25 cellular contexts compared by ENCODE assay signal in genomic region chr15:98009169-98009568, GRCh38. TPM values are rescaled to one million over a fixed set of nuclear protein-coding genes. Genes with fewer than 3 reads are reported as not detected.
A peak's percentile ranks its signal among the peaks of the same experiment; 100 is the strongest.
DNase-seq lines count a peak whose midpoint lies in the region; FAIRE-seq and TF ChIP-seq lines count a peak whose summit lies in the region.
"Had no signal": no experiment of that assay in that cellular context is flagged by ENCODE, and none has a peak within 500 bp of the region (broad histone marks: within the 10 kb centered on the region; RNA-seq: fewer than 3 reads in every experiment).

No MANE protein-coding gene starts in this region.

- H2AFZ ChIP-seq in GM23248: no peak overlapping the region

- H3K4me1 ChIP-seq in breast epithelium (no peaks in the 10 kb centered on the region), rectal smooth muscle tissue (ENCODE audit: control insufficient read depth, insufficient read depth, low read length) (peaks cover 15% of the 10 kb centered on the region), GM23248 (ENCODE audit: insufficient read depth) (no peaks in the 10 kb centered on the region), suprapubic skin (peaks cover 2% of the 10 kb centered on the region)
- H3K4me1 ChIP-seq: Caco-2, HAP-1 had no signal

- H3K79me2 ChIP-seq in GM23248 (ENCODE audit: insufficient read depth): no peaks in the 10 kb centered on the region

- WGBS in GM23248 (ENCODE audit: low coverage in 1 of 2, low lambda C conversion rate in 2 of 2, missing lambda C conversion rate in 2 of 2), 2 experiments: 63 to 65% methylated on average over 4 of the region's 4 CpGs
- WGBS in suprapubic skin: 79% methylated on average over 4 of the region's 4 CpGs

- no peaks in the 10 kb centered on the region for H3K4me1 Mint-ChIP-seq in MCF 10A (ENCODE audit: insufficient read depth, unreplicated experiment)
- H3K4me1 Mint-ChIP-seq: CD4-positive, CD25-positive, alpha-beta regulatory T cell had no signal

- H3K4me3 ChIP-seq in breast epithelium (no peak overlapping the region), bronchial epithelial cell (ENCODE audit: low read depth, low read length) (no peak overlapping the region), rectal smooth muscle tissue (ENCODE audit: low read length) (no peak overlapping the region), GM23248 (no peak overlapping the region), suprapubic skin (no peak overlapping the region)
- H3K4me3 ChIP-seq: BLaER1, HAP-1 had no signal

- TF ChIP-seq EP300 in suprapubic skin (IDR thresholded peaks at IDR 0.05): no peak

- no peak for TF ChIP-seq POLR2A in breast epithelium (IDR thresholded peaks at IDR 0.05)
- no peak for TF ChIP-seq POLR2A in suprapubic skin (IDR thresholded peaks at IDR 0.05)

- no TSS peak for BruUV-seq in MCF 10A (replicated peaks; lab: Mats Ljungman, UMichigan)

- TF ChIP-seq CTCF in MCF 10A (IDR thresholded peaks at IDR 0.05; ENCODE audit: unreplicated experiment) (no peak), breast epithelium (IDR thresholded peaks at IDR 0.05) (no peak), bronchial epithelial cell (IDR thresholded peaks at IDR 0.05; ENCODE audit: insufficient read depth, low read length, severe bottlenecking) (no peak), suprapubic skin (IDR thresholded peaks at IDR 0.05) (no peak)

- FAIRE-seq in bronchial epithelial cell (lab: Jason Lieb, UNC): no peak
- no peak for FAIRE-seq in RCC 7860 (lab: Jason Lieb, UNC)
- FAIRE-seq: A204.1, GM12891, GM18507, H54 had no signal

- H3K36me3 ChIP-seq in breast epithelium: no peaks in the 10 kb centered on the region
- H3K36me3 ChIP-seq in bronchial epithelial cell (ENCODE audit: control insufficient read depth, insufficient read depth, low read length): no peaks in the 10 kb centered on the region
- no peaks in the 10 kb centered on the region for H3K36me3 ChIP-seq in rectal smooth muscle tissue (ENCODE audit: control insufficient read depth, insufficient read depth, low read length)
- H3K36me3 ChIP-seq in GM23248 (ENCODE audit: low read depth): no peaks in the 10 kb centered on the region
- H3K36me3 ChIP-seq in suprapubic skin: no peaks in the 10 kb centered on the region
- H3K36me3 ChIP-seq: BLaER1, HAP-1 had no signal

- no peaks in the 10 kb centered on the region for H3K9me2 ChIP-seq in GM23248 (ENCODE audit: insufficient read depth)

- POLR2A ChIA-PET in MCF 10A (lab: Yijun Ruan, JAX): interaction anchor here (0.6 to 2.4 kb wide), 3 partner anchors 27 to 111 kb away, joined by 3 to 12 read pairs (median 4); partner anchors contain the start of gene ARRDC4

- H3K27me3 ChIP-seq in breast epithelium: no peaks in the 10 kb centered on the region
- no peaks in the 10 kb centered on the region for H3K27me3 ChIP-seq in bronchial epithelial cell (ENCODE audit: control insufficient read depth, insufficient read depth, low read length)
- no peaks in the 10 kb centered on the region for H3K27me3 ChIP-seq in rectal smooth muscle tissue (ENCODE audit: control insufficient read depth, insufficient read depth, low read length)
- H3K27me3 ChIP-seq in GM23248 (replicated peaks; ENCODE audit: insufficient read depth): no peaks in the 10 kb centered on the region
- no peaks in the 10 kb centered on the region for H3K27me3 ChIP-seq in suprapubic skin
- H3K27me3 ChIP-seq: BLaER1 had no signal

- no peak overlapping the region for H3K4me2 ChIP-seq in GM23248 (ENCODE audit: unreplicated experiment)
- H3K4me2 ChIP-seq: BLaER1 had no signal

- in situ Hi-C loops in GM23248 (cut with MboI): no loop called here

- peak overlapping the region; percentile 74 for H3K27ac Mint-ChIP-seq in MCF 10A (ENCODE audit: low read depth, unreplicated experiment)
- H3K27ac Mint-ChIP-seq: B cell; CD4-positive, CD25-positive, alpha-beta regulatory T cell; CD8-positive, alpha-beta T cell; HFFc6 had no signal

- intact Hi-C loops in MCF 10A (cut with micrococcal nuclease): no loop called here
- intact Hi-C loops in breast epithelium (cut with DNase I; ENCODE audit: low total_unique reads): no loop called here

- H3K9ac ChIP-seq in rectal smooth muscle tissue (ENCODE audit: low read length) (no peak overlapping the region), GM23248 (no peak overlapping the region)
- H3K9ac ChIP-seq: BLaER1 had no signal

- CTCF ChIA-PET in MCF 10A (lab: Yijun Ruan, JAX): interaction anchor here (0.7 to 1.0 kb wide), 3 partner anchors 13 to 287 kb away, joined by 3 read pairs; no protein-coding TSS in a partner anchor

- no peak overlapping the region for H3K4me3 Mint-ChIP-seq in MCF 10A (ENCODE audit: unreplicated experiment)
- H3K4me3 Mint-ChIP-seq: B cell; CD4-positive, CD25-positive, alpha-beta regulatory T cell; CD8-positive, alpha-beta T cell; HFFc6 had no signal

- no peaks in the 10 kb centered on the region for H3K36me3 Mint-ChIP-seq in MCF 10A (ENCODE audit: insufficient read depth, unreplicated experiment)
- H3K36me3 Mint-ChIP-seq: CD4-positive, CD25-positive, alpha-beta regulatory T cell; CD8-positive, alpha-beta T cell had no signal

- no peaks in the 10 kb centered on the region for H3K9me3 Mint-ChIP-seq in MCF 10A (ENCODE audit: unreplicated experiment)
- H3K9me3 Mint-ChIP-seq: CD4-positive, CD25-positive, alpha-beta regulatory T cell; CD8-positive, alpha-beta T cell; HFFc6 had no signal

- no peaks in the 10 kb centered on the region for H3F3A ChIP-seq in GM23248 (ENCODE audit: insufficient read depth)

- DNase-seq in MCF 10A (ENCODE audit: unreplicated experiment): no peak
- DNase-seq in breast epithelium (ENCODE audit: low spot score in 2 of 2): no peak
- DNase-seq in bronchial epithelial cell (ENCODE audit: low read depth): peak; percentile 57
- no peak for DNase-seq in SHP77 treated with DMSO at 0.1 percent for 48 hours (lab: John Stamatoyannopoulos, UW)
- DNase-seq in RCC 7860 (ENCODE audit: low spot score): no peak
- no peak for DNase-seq in GM23248
- DNase-seq in suprapubic skin (ENCODE audit: low spot score in 2 of 2): no peak
- DNase-seq: Caco-2; CD4-positive, CD25-positive, alpha-beta regulatory T cell; CD8-positive, alpha-beta T cell; DMS153; DND-41; GF-D8; GOT3; HFFc6 had no signal

- H3K9me3 ChIP-seq in breast epithelium (no peaks in the 10 kb centered on the region), GM23248 (ENCODE audit: low read depth) (no peaks in the 10 kb centered on the region), suprapubic skin (no peaks in the 10 kb centered on the region)
- H3K9me3 ChIP-seq: Caco-2, HAP-1 had no signal

- H4K20me1 ChIP-seq in GM23248 (ENCODE audit: insufficient read depth): no peaks in the 10 kb centered on the region
- H4K20me1 ChIP-seq: BLaER1 had no signal

- H3K27ac ChIP-seq in breast epithelium: no peak overlapping the region
- H3K27ac ChIP-seq in rectal smooth muscle tissue (ENCODE audit: low read depth, low read length): peak overlapping the region; percentile 58
- H3K27ac ChIP-seq in GM23248: no peak overlapping the region
- no peak overlapping the region for H3K27ac ChIP-seq in suprapubic skin
- H3K27ac ChIP-seq: 22Rv1, BLaER1, C4-2B had no signal

- H3K27me3 Mint-ChIP-seq in MCF 10A (ENCODE audit: insufficient read depth, unreplicated experiment): no peaks in the 10 kb centered on the region
- H3K27me3 Mint-ChIP-seq: B cell; CD4-positive, CD25-positive, alpha-beta regulatory T cell had no signal

RNA-seq across cellular contexts. Expression of gene ARRDC4, which starts 48.7 kb away (rescaled TPM):
- total RNA-seq in MCF 10A (2022) (36.0 and 39.8 TPM in 2 replicates), breast epithelium (10 to 100 TPM; 13.9 to 25.8 (median 20.0) TPM), bronchial epithelial cell (3.9 and 80.6 TPM in 2 replicates), suprapubic skin (10 to 100 TPM; 57.7 to 67.1 (median 66.3) TPM)
- 31.6 and 33.1 TPM in 2 replicates for total RNA-seq in GM23248 (2014; rRNA removed; shearing (Covaris generic))
- 14.0 and 15.5 TPM in 2 replicates for polyA plus RNA-seq in GM23248 (2016; fragmentation: Nextera tagmentation; extraction: Ambion mirVana)
